Comparison of ENCODE assay signal across 1 cellular context in genomic region chr1:53183277-53183990, GRCh38.
TF ChIP-seq lines count a peak whose summit lies in the region.

No MANE protein-coding gene starts in this region.

TF ChIP-seq in HepG2, 621 proteins besides CTCF, POLR2A, EP300 and RAD21 (continued from another document):
- peak; percentile 49; the same call in 1 of the 2 replicates for TF ChIP-seq ZHX1 (CRISPR knock-in tag; IDR thresholded peaks at IDR 0.05; ENCODE audit: low read depth)
